ENCODE assay signal across 15 cellular contexts in genomic region chr1:98766241-98766640, GRCh38.
DNase-seq lines count a peak whose midpoint lies in the region; ATAC-seq and TF ChIP-seq lines count a peak whose summit lies in the region.
"Had no signal": no experiment of that assay in that cellular context is flagged by ENCODE, and none has a peak within 500 bp of the region (broad histone marks: within the 10 kb centered on the region; RNA-seq: fewer than 3 reads in every experiment).

No MANE protein-coding gene starts in this region.

- WGBS in spleen, 5 donors: 63 to 66% (median 64%) methylated on average over 4 of the region's 4 CpGs

- ATAC-seq in GM19452 (IDR thresholded peaks at IDR 0.05; ENCODE audit: unreplicated experiment): peak; percentile 62
- ATAC-seq in HG02973 (IDR thresholded peaks at IDR 0.05; ENCODE audit: unreplicated experiment): peak; percentile 73
- no peak for ATAC-seq in stimulated activated naive CD8-positive, alpha-beta T cell treated with anti-CD3 and anti-CD28 coated beads, Interleukin-15, amount 100 ng/mL, for 72 hours
- ATAC-seq: body of pancreas, Panc1, sciatic nerve had no signal

- intact Hi-C loops in spleen (cut with DNase I; ENCODE audit: low total_unique reads): no loop called here

- no peaks in the 10 kb centered on the region for H3K27me3 ChIP-seq in spleen (replicated peaks in 1 of 7)
- H3K27me3 ChIP-seq: body of pancreas, upper lobe of left lung had no signal

- TF ChIP-seq POLR2A in spleen (IDR thresholded peaks at IDR 0.05): no peak

- no peak overlapping the region for H3K4me3 ChIP-seq in spleen
- H3K4me3 ChIP-seq: body of pancreas, upper lobe of left lung had no signal

- no peak overlapping the region for H3K27ac ChIP-seq in spleen
- H3K27ac ChIP-seq: body of pancreas, upper lobe of left lung had no signal

- peak; percentile 62 for DNase-seq in CD1c-positive myeloid dendritic cell (ENCODE audit: extremely low spot score)
- peak; percentile 85 for DNase-seq in NOMO-1 treated with dmso at 0.1 percent for 144 hours (lab: John Stamatoyannopoulos, UW; ENCODE audit: unreplicated experiment)
- DNase-seq in activated CD8-positive, alpha-beta memory T cell treated with anti-CD3 and anti-CD28 coated beads, Interleukin-2, amount 50 U/mL, for 48 hours: no peak
- DNase-seq in superior temporal gyrus (ENCODE audit: extremely low spot score): no peak
- no peak for DNase-seq in stimulated activated naive CD8-positive, alpha-beta T cell treated with anti-CD3 and anti-CD28 coated beads, Interleukin-15, amount 100 ng/mL, for 72 hours
- no peak for DNase-seq in spleen
- DNase-seq: activated T-cell treated with anti-CD3 and anti-CD28 coated beads for 4 hours, body of pancreas, DMS153, NCI-H1694 treated with DMSO at 0.1 percent for 48 hours, upper lobe of left lung had no signal

- peaks cover 0 to 8% (median 0%) of the 10 kb centered on the region in 6 donors for H3K4me1 ChIP-seq in spleen
- H3K4me1 ChIP-seq: body of pancreas, upper lobe of left lung had no signal

- H3K4me1 Mint-ChIP-seq in stimulated activated naive CD8-positive, alpha-beta T cell treated with anti-CD3 and anti-CD28 coated beads, Interleukin-15, amount 100 ng/mL, for 72 hours: no peaks in the 10 kb centered on the region

- no peak overlapping the region for H3K4me3 Mint-ChIP-seq in stimulated activated naive CD8-positive, alpha-beta T cell treated with anti-CD3 and anti-CD28 coated beads, Interleukin-15, amount 100 ng/mL, for 72 hours

- no peak for TF ChIP-seq CTCF in spleen (IDR thresholded peaks at IDR 0.05 in 8 of 11, conservative IDR thresholded peaks at IDR 0.05 in 3 of 11)

- H3K9me3 Mint-ChIP-seq in stimulated activated naive CD8-positive, alpha-beta T cell treated with anti-CD3 and anti-CD28 coated beads, Interleukin-15, amount 100 ng/mL, for 72 hours: no peaks in the 10 kb centered on the region

- no peaks in the 10 kb centered on the region for H3K9me3 ChIP-seq in spleen
- H3K9me3 ChIP-seq: body of pancreas, upper lobe of left lung had no signal

- no peaks in the 10 kb centered on the region for H3K36me3 ChIP-seq in spleen
- H3K36me3 ChIP-seq: upper lobe of left lung had no signal

- H3K27ac Mint-ChIP-seq in stimulated activated naive CD8-positive, alpha-beta T cell treated with anti-CD3 and anti-CD28 coated beads, Interleukin-15, amount 100 ng/mL, for 72 hours: no peak overlapping the region

- no peaks in the 10 kb centered on the region for H3K27me3 Mint-ChIP-seq in stimulated activated naive CD8-positive, alpha-beta T cell treated with anti-CD3 and anti-CD28 coated beads, Interleukin-15, amount 100 ng/mL, for 72 hours

Comparison
In these comparisons a context has a peak if more than half of its experiments do, and no peak if none do; other contexts are left out.
1. DNase-seq: peak in CD1c-positive myeloid dendritic cell (single experiment) and NOMO-1 treated with dmso at 0.1 percent for 144 hours (single experiment); none in activated CD8-positive, alpha-beta memory T cell treated with anti-CD3 and anti-CD28 coated beads, Interleukin-2, amount 50 U/mL, for 48 hours (single experiment), superior temporal gyrus (single experiment), stimulated activated naive CD8-positive, alpha-beta T cell treated with anti-CD3 and anti-CD28 coated beads, Interleukin-15, amount 100 ng/mL, for 72 hours (0 of 2) and spleen (single experiment).